ENCODE assay signal across 17 cellular contexts in the genomic region with DNA sequence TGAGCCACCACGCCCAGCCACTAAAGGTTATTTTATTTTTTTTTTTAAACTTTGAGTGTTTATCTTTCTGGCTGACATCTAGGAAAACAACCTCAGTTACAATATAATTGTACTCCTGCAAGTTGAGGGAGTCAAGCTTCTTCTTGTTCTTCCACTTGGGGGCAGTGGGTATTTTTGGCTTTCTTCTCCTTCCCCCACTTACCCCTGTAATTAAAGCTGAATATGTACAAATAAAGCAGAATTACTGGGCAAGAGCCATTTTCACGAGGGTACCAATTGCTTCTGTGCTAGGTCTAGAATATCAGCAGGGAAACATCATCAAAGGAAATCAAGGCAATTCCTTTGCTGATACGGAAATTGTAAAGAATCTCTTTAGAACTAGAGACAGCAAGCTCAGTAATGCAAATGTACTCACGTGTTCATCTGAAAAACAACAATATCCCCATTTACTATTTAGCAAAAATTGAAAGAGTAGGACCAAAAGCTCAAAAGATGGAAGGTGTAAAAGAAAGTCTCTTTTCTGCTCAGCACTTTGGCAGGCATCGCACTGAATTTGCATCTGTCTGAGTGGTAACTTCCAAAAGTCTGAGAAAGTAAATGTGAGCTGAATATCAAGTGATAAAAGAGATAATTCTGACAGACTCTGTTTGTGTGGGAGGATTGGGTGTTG.
DNase-seq lines count a peak whose midpoint lies in the region; ATAC-seq and TF ChIP-seq lines count a peak whose summit lies in the region.
"Had no signal": no experiment of that assay in that cellular context is flagged by ENCODE, and none has a peak within 500 bp of the region (broad histone marks: within the 10 kb centered on the region; RNA-seq: fewer than 3 reads in every experiment).

No MANE protein-coding gene starts in this region.

- no peak overlapping the region for H3K27ac ChIP-seq in smooth muscle cell (ENCODE audit: low read depth)
- no peak overlapping the region for H3K27ac ChIP-seq in WERI-Rb-1
- H3K27ac ChIP-seq: foreskin keratinocyte, right lobe of liver had no signal

- H3K4me3 ChIP-seq in BJ (ENCODE audit: low read depth, low read length): no peak overlapping the region
- H3K4me3 ChIP-seq in smooth muscle cell: no peak overlapping the region
- no peak overlapping the region for H3K4me3 ChIP-seq in WERI-Rb-1 (ENCODE audit: low read depth, low read length)
- H3K4me3 ChIP-seq: right lobe of liver had no signal

- H3K4me1 ChIP-seq in smooth muscle cell (ENCODE audit: low read depth): no peaks in the 10 kb centered on the region

- in situ Hi-C loops in KBM-7 (cut with MboI; ENCODE audit: low pct_unique_long_range_greater_than_20kb, low sequenced_read_pairs): no loop called here

- H3K27me3 ChIP-seq in BJ (ENCODE audit: control insufficient read depth, insufficient read depth, low read length) (no peaks in the 10 kb centered on the region), smooth muscle cell (ENCODE audit: low read depth) (no peaks in the 10 kb centered on the region), WERI-Rb-1 (ENCODE audit: insufficient read depth, low read depth, severe bottlenecking) (no peaks in the 10 kb centered on the region)
- H3K27me3 ChIP-seq: foreskin keratinocyte, right lobe of liver had no signal

- H3K4me2 ChIP-seq in smooth muscle cell: no peak overlapping the region

- H3K36me3 Mint-ChIP-seq in brain: no peaks in the 10 kb centered on the region
- H3K36me3 Mint-ChIP-seq in naive thymus-derived CD8-positive, alpha-beta T cell: peaks cover 0 to 13% (median 0%) of the 10 kb centered on the region in 3 donors
- no peaks in the 10 kb centered on the region for H3K36me3 Mint-ChIP-seq in activated CD4-positive, alpha-beta memory T cell treated with anti-CD3 and anti-CD28 coated beads, Interleukin-2, amount 10 ng/mL, durations not matched to agents 7 days and 5 days (ENCODE audit: low read depth)
- H3K36me3 Mint-ChIP-seq: naive B cell had no signal

- WGBS in smooth muscle cell (ENCODE audit: low lambda C conversion rate): 83% methylated on average over 5 of the region's 5 CpGs

- no peaks in the 10 kb centered on the region for H3K36me3 ChIP-seq in BJ (ENCODE audit: control insufficient read depth, insufficient read depth, low read length)
- H3K36me3 ChIP-seq in smooth muscle cell (ENCODE audit: low read depth): no peaks in the 10 kb centered on the region
- no peaks in the 10 kb centered on the region for H3K36me3 ChIP-seq in WERI-Rb-1
- H3K36me3 ChIP-seq: right lobe of liver had no signal

- H3K27ac Mint-ChIP-seq in brain: peak overlapping the region in 4 of 5 experiments; percentile 2 to 89 (median 80)
- peak overlapping the region in 6 of 10 donors; percentile 5 to 72 (median 34) for H3K27ac Mint-ChIP-seq in naive thymus-derived CD8-positive, alpha-beta T cell
- no peak overlapping the region for H3K27ac Mint-ChIP-seq in activated CD4-positive, alpha-beta memory T cell treated with anti-CD3 and anti-CD28 coated beads, Interleukin-2, amount 10 ng/mL, durations not matched to agents 7 days and 5 days
- H3K27ac Mint-ChIP-seq: activated naive CD4-positive, alpha-beta T cell treated with anti-CD3 and anti-CD28 coated beads, Interleukin-2, amount 50 U/mL, for 72 hours had no signal

- no peak overlapping the region for H3K9ac ChIP-seq in smooth muscle cell (ENCODE audit: low read depth)

- DNase-seq in BJ (ENCODE audit: low read depth): no peak
- DNase-seq in KBM-7: peak; percentile 39
- no peak for DNase-seq in naive thymus-derived CD8-positive, alpha-beta T cell
- DNase-seq in smooth muscle cell (lab: John Stamatoyannopoulos, UW; ENCODE audit: unreplicated experiment): no peak
- no peak for DNase-seq in WERI-Rb-1
- no peak for DNase-seq in NOMO-1 (lab: John Stamatoyannopoulos, UW; ENCODE audit: unreplicated experiment in 2 of 2)
- DNase-seq in activated CD4-positive, alpha-beta memory T cell treated with anti-CD3 and anti-CD28 coated beads, Interleukin-2, amount 10 ng/mL, durations not matched to agents 7 days and 5 days: no peak
- DNase-seq: activated CD8-positive, alpha-beta memory T cell treated with anti-CD3 and anti-CD28 coated beads, Interleukin-2, amount 50 U/mL, for 4 hours; foreskin keratinocyte; GDM1; naive B cell; NCI-H1105 treated with DMSO at 0.1 percent for 48 hours; NCI-H446 treated with DMSO at 0.1 percent for 48 hours; right lobe of liver; SHP77 had no signal

- H3K4me1 Mint-ChIP-seq in brain: peaks cover 10% of the 10 kb centered on the region
- H3K4me1 Mint-ChIP-seq in naive thymus-derived CD8-positive, alpha-beta T cell: peaks cover 11 to 35% (median 34%) of the 10 kb centered on the region in 4 donors
- peaks cover 34% of the 10 kb centered on the region for H3K4me1 Mint-ChIP-seq in activated CD4-positive, alpha-beta memory T cell treated with anti-CD3 and anti-CD28 coated beads, Interleukin-2, amount 10 ng/mL, durations not matched to agents 7 days and 5 days

- peak overlapping the region in 4 of 5 experiments; percentile 1 to 76 (median 26) for H3K4me3 Mint-ChIP-seq in brain
- no peak overlapping the region for H3K4me3 Mint-ChIP-seq in naive thymus-derived CD8-positive, alpha-beta T cell
- no peak overlapping the region for H3K4me3 Mint-ChIP-seq in activated CD4-positive, alpha-beta memory T cell treated with anti-CD3 and anti-CD28 coated beads, Interleukin-2, amount 10 ng/mL, durations not matched to agents 7 days and 5 days
- H3K4me3 Mint-ChIP-seq: naive B cell had no signal

- H3F3A ChIP-seq in smooth muscle cell (ENCODE audit: low read depth): no peaks in the 10 kb centered on the region

- TF ChIP-seq CTCF in BJ (IDR thresholded peaks at IDR 0.05; ENCODE audit: insufficient read depth, low read depth, low read length) (0 out of 2 replicates have a peak, but pooled peaks have one; percentile 2), brain (conservative IDR thresholded peaks at IDR 0.05) (no peak), smooth muscle cell (IDR thresholded peaks at IDR 0.05; ENCODE audit: borderline replicate concordance, insufficient read depth, poor library complexity, severe bottlenecking) (no peak), WERI-Rb-1 (IDR thresholded peaks at IDR 0.05; ENCODE audit: low read depth, low read length) (no peak)

- ATAC-seq in naive thymus-derived CD8-positive, alpha-beta T cell: no peak
- ATAC-seq: activated naive CD4-positive, alpha-beta T cell treated with anti-CD3 and anti-CD28 coated beads, Interleukin-2, amount 50 U/mL, for 72 hours; foreskin keratinocyte had no signal

- H3K79me2 ChIP-seq in smooth muscle cell (ENCODE audit: low read depth): no peaks in the 10 kb centered on the region

- no peaks in the 10 kb centered on the region for H3K9me3 Mint-ChIP-seq in brain
- H3K9me3 Mint-ChIP-seq in naive thymus-derived CD8-positive, alpha-beta T cell: no peaks in the 10 kb centered on the region
- H3K9me3 Mint-ChIP-seq in activated CD4-positive, alpha-beta memory T cell treated with anti-CD3 and anti-CD28 coated beads, Interleukin-2, amount 10 ng/mL, durations not matched to agents 7 days and 5 days: no peaks in the 10 kb centered on the region
- H3K9me3 Mint-ChIP-seq: activated naive CD4-positive, alpha-beta T cell treated with anti-CD3 and anti-CD28 coated beads, Interleukin-2, amount 50 U/mL, for 72 hours; naive B cell had no signal

- H3K9me3 ChIP-seq in smooth muscle cell (replicated peaks; ENCODE audit: low read depth) (no peaks in the 10 kb centered on the region), WERI-Rb-1 (ENCODE audit: severe bottlenecking) (no peaks in the 10 kb centered on the region)
- H3K9me3 ChIP-seq: right lobe of liver had no signal

- H2AFZ ChIP-seq in smooth muscle cell (ENCODE audit: low read depth): no peak overlapping the region

- POLR2A ChIA-PET in BJ (lab: Charles Lee): no interaction called here
- POLR2A ChIA-PET in naive thymus-derived CD8-positive, alpha-beta T cell (lab: Charles Lee): interaction anchor here (1.3 kb wide), 1 partner anchor 76 kb away, joined by 8 read pairs; a partner anchor contains a TSS
- POLR2A ChIA-PET in activated CD4-positive, alpha-beta memory T cell treated with anti-CD3 and anti-CD28 coated beads, Interleukin-2, amount 10 ng/mL, durations not matched to agents 7 days and 5 days (lab: Charles Lee): interaction anchor here (1.1 kb wide), 1 partner anchor 76 kb away, joined by 5 read pairs; a partner anchor contains a TSS

- H4K20me1 ChIP-seq in smooth muscle cell (ENCODE audit: low read depth): no peaks in the 10 kb centered on the region

- H3K27me3 Mint-ChIP-seq in brain: no peaks in the 10 kb centered on the region
- no peaks in the 10 kb centered on the region for H3K27me3 Mint-ChIP-seq in naive thymus-derived CD8-positive, alpha-beta T cell
- H3K27me3 Mint-ChIP-seq in activated CD4-positive, alpha-beta memory T cell treated with anti-CD3 and anti-CD28 coated beads, Interleukin-2, amount 10 ng/mL, durations not matched to agents 7 days and 5 days: no peaks in the 10 kb centered on the region
- H3K27me3 Mint-ChIP-seq: naive B cell had no signal

- CTCF ChIA-PET in BJ (lab: Yijun Ruan, JAX): interaction anchor here (0.7 to 2.8 kb wide), 4 partner anchors 33 to 119 kb away, joined by 3 to 16 read pairs (median 3); a partner anchor contains a TSS
- CTCF ChIA-PET in activated CD4-positive, alpha-beta memory T cell treated with anti-CD3 and anti-CD28 coated beads, Interleukin-2, amount 10 ng/mL, durations not matched to agents 7 days and 5 days (lab: Charles Lee): interaction anchor here (1.0 to 1.5 kb wide), 7 partner anchors 10 to 106 kb away, joined by 3 to 5 read pairs (median 3); a partner anchor contains a TSS

Comparison
In these comparisons a context has a peak if more than half of its experiments do, and no peak if none do; other contexts are left out.
1. H3K4me3 Mint-ChIP-seq: peak in brain (4 of 5); none in naive thymus-derived CD8-positive, alpha-beta T cell (0 of 10) and activated CD4-positive, alpha-beta memory T cell treated with anti-CD3 and anti-CD28 coated beads, Interleukin-2, amount 10 ng/mL, durations not matched to agents 7 days and 5 days (single experiment).